Comparison of ENCODE assay signal across 1 cellular context in the genomic region with DNA sequence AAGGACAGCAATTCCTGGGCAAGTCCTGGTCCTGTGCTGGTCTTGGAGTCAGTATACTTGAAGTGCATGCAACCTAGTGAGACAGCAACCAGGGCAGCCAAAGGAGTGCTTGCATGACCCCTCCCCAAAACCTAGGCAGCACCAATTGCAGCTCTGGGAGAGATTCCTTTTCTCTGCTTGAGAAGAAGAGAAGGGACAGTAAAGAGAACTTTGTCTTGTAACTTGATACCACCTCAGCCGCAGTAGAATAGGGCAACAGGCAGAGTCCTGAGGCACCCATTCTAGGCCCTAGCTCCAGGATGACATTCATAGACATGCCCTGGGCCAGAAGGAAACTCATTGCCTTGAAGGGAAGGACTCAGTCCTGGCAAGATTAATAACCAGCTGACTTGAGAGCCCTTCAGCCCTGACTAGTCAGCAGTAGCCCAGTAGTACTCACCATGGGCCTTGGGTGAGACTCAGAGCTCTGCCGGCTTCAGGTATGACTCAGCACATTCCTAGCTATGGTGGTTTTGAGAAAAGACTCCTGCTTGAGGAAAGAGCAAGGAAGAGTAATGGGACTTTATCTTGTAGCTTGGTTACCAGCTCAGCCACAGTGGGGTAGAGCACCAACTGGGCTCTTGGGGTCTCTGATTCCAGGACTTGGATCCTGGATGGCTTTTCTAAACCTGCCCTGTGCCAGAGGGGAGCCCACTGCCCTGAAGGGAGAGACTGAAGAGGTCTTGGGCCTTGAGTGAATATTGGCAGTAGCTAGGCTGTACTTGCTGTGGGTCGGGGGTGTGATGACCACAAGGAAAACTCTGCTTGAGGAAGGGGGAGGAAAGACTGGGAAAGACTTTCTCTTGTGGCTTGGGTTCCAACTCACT.
TF ChIP-seq lines count a peak whose summit lies in the region.

No MANE protein-coding gene starts in this region.

TF ChIP-seq in HCT116, 20 proteins besides CTCF, POLR2A, EP300 and RAD21 (continued from another document):
- TF ChIP-seq REST (IDR thresholded peaks at IDR 0.05; ENCODE audit: low read depth): no peak
- no peak for TF ChIP-seq SRF (IDR thresholded peaks at IDR 0.05; ENCODE audit: low read depth)
- TF ChIP-seq TCF7L2 (IDR thresholded peaks at IDR 0.05; ENCODE audit: borderline replicate concordance, extremely low read depth, insufficient read depth, insufficient read length): no peak
- no peak for TF ChIP-seq EZH2 (IDR thresholded peaks at IDR 0.05)
- no peak for TF ChIP-seq CEBPB (IDR thresholded peaks at IDR 0.05; ENCODE audit: low read depth)
- TF ChIP-seq YY1 (IDR thresholded peaks at IDR 0.05; ENCODE audit: extremely low read depth, insufficient replicate concordance, low read depth, low read length): no peak
- no peak for TF ChIP-seq ZBTB33 (IDR thresholded peaks at IDR 0.05; ENCODE audit: extremely low read depth, insufficient replicate concordance, low read length)
- TF ChIP-seq CBX3 (IDR thresholded peaks at IDR 0.05; ENCODE audit: low read depth): 0 out of 2 replicates have a peak, but pooled peaks have one; percentile 31
- TF ChIP-seq JUND (IDR thresholded peaks at IDR 0.05): peak; percentile 39; the same call in 1 of the 2 replicates
